In genomic region chr6:41214559-41215238, GRCh38 we compare ENCODE assay signal across 26 cellular contexts. TPM values are rescaled to one million over a fixed set of nuclear protein-coding genes. Genes with fewer than 3 reads are reported as not detected.
DNase-seq lines count a peak whose midpoint lies in the region; ATAC-seq, FAIRE-seq and TF ChIP-seq lines count a peak whose summit lies in the region.
"Had no signal": no experiment of that assay in that cellular context is flagged by ENCODE, and none has a peak within 500 bp of the region (broad histone marks: within the 10 kb centered on the region; RNA-seq: fewer than 3 reads in every experiment).

No MANE protein-coding gene starts in this region.

- ATAC-seq in memory B cell (ENCODE audit: low read depth): no peak
- ATAC-seq: Panc1, SK-N-SH treated with all-trans-retinoic acid at 6 μM for 48 hours had no signal

- peaks cover 4% of the 10 kb centered on the region for H3K4me1 Mint-ChIP-seq in memory B cell
- H3K4me1 Mint-ChIP-seq in activated T-cell treated with anti-CD3 and anti-CD28 coated beads, Interleukin-2, amount 50 U/mL, for 24 hours (ENCODE audit: low read depth): no peaks in the 10 kb centered on the region

- no peaks in the 10 kb centered on the region for H3K27me3 ChIP-seq in H1 (replicated peaks in 1 of 4; ENCODE audit: control insufficient read depth in 3 of 4, extremely low read depth in 1 of 4, insufficient read depth in 3 of 4, low read length in 3 of 4)

- H2AFZ ChIP-seq in H1 (ENCODE audit: low read length): peak overlapping the region; percentile 35; the same call in 1 of the 2 replicates

- no peak overlapping the region for H3K4me2 ChIP-seq in H1 (ENCODE audit: insufficient read depth in 1 of 2, low read depth in 2 of 2, low read length in 2 of 2)
- H3K4me2 ChIP-seq: KMS-11 had no signal

- CTCF ChIA-PET in HEK293 (lab: Yijun Ruan, JAX): interaction anchor here (0.7 kb wide), 1 partner anchor 1102 kb away, joined by 3 read pairs; no protein-coding TSS in a partner anchor
- CTCF ChIA-PET in H1 (lab: Charles Lee; ENCODE audit: partially characterized antibody): interaction anchor here (0.7 to 2.2 kb wide), 6 partner anchors 9 to 486 kb away, joined by 3 to 13 read pairs (median 3); no protein-coding TSS in a partner anchor

- no peak overlapping the region for H3K4me3 ChIP-seq in HEK293 (ENCODE audit: low read depth, low read length)
- H3K4me3 ChIP-seq in H1 (ENCODE audit: extremely low read depth in 1 of 4, insufficient read depth in 2 of 4, low read depth in 3 of 4, low read length in 4 of 4): no peak overlapping the region
- H3K4me3 ChIP-seq: HAP-1 had no signal

- H3K36me3 Mint-ChIP-seq in memory B cell: peaks cover 9% of the 10 kb centered on the region
- no peaks in the 10 kb centered on the region for H3K36me3 Mint-ChIP-seq in activated T-cell treated with anti-CD3 and anti-CD28 coated beads, Interleukin-2, amount 50 U/mL, for 24 hours (ENCODE audit: low read depth)

- FAIRE-seq in H1 (lab: Jason Lieb, UNC): no peak
- FAIRE-seq: GM12892, GM18507 had no signal

- no peaks in the 10 kb centered on the region for H3K79me1 ChIP-seq in H1 (ENCODE audit: low read depth, low read length)

- no peak overlapping the region for H3K56ac ChIP-seq in H1 (replicated peaks; ENCODE audit: insufficient read length, low read depth, low read length)

- H3K27ac Mint-ChIP-seq in memory B cell: peak overlapping the region; percentile 30
- no peak overlapping the region for H3K27ac Mint-ChIP-seq in activated T-cell treated with anti-CD3 and anti-CD28 coated beads, Interleukin-2, amount 50 U/mL, for 24 hours

- TF ChIP-seq CTCF in HEK293 (tag by site-specific recombination; IDR thresholded peaks at IDR 0.05) (no peak), H1 (IDR thresholded peaks at IDR 0.05; ENCODE audit: control extremely low read depth in 1 of 3, insufficient read depth in 1 of 3, low read depth in 1 of 3, low read length in 3 of 3) (peak; percentile 38 to 45 (median 44); a peak in 3 of 4 replicates)

- no peak overlapping the region for H3K9ac ChIP-seq in H1 (replicated peaks in 1 of 4; ENCODE audit: extremely low read depth in 1 of 4, low read depth in 3 of 4, low read length in 3 of 4)
- H3K9ac ChIP-seq: KMS-11 had no signal

- no peak overlapping the region for H3K4ac ChIP-seq in H1 (replicated peaks; ENCODE audit: insufficient read length, low read depth, low read length)

- no peak overlapping the region for H4K91ac ChIP-seq in H1 (replicated peaks; ENCODE audit: insufficient read length, low read length)

- H4K8ac ChIP-seq in H1 (ENCODE audit: extremely low read depth, insufficient read depth, low read length): peak overlapping the region; percentile 35; the same call in 1 of the 2 replicates

- H3K9me3 Mint-ChIP-seq in memory B cell: peaks cover 8% of the 10 kb centered on the region
- peaks cover 13% of the 10 kb centered on the region for H3K9me3 Mint-ChIP-seq in activated T-cell treated with anti-CD3 and anti-CD28 coated beads, Interleukin-2, amount 50 U/mL, for 24 hours

- no peak for TF ChIP-seq POLR2A in H1 (IDR thresholded peaks at IDR 0.05; ENCODE audit: control extremely low read depth in 1 of 2, low read depth in 2 of 2, low read length in 2 of 2)

- TF ChIP-seq EP300 in H1 (IDR thresholded peaks at IDR 0.05; ENCODE audit: borderline replicate concordance in 1 of 2, low read depth in 2 of 2, low read length in 2 of 2): no peak

- H3K27ac ChIP-seq in HEK293 (ENCODE audit: extremely low read depth, low read depth, low read length): no peak overlapping the region
- no peak overlapping the region for H3K27ac ChIP-seq in H1 (ENCODE audit: low read depth, low read length)
- H3K27ac ChIP-seq: KMS-11 had no signal

- no peak overlapping the region for H2BK12ac ChIP-seq in H1 (ENCODE audit: low read depth, low read length)

- 84% methylated on average over 9 of the region's 9 CpGs; no CpG with 5 or more reads in 1 of the 2 experiments for WGBS in H1 (ENCODE audit: extremely low coverage in 1 of 2, insufficient coverage in 1 of 2, insufficient read length in 1 of 2, insufficient replicate concordance in 2 of 2, low coverage in 1 of 2, low lambda C conversion rate in 2 of 2, missing lambda C conversion rate in 1 of 2), 2 experiments

- no peak overlapping the region for H3K23ac ChIP-seq in H1 (ENCODE audit: insufficient read length)

- H3K4me1 ChIP-seq in HEK293 (ENCODE audit: control insufficient read depth, insufficient read depth, low read length) (no peaks in the 10 kb centered on the region), H1 (replicated peaks in 1 of 4; ENCODE audit: control insufficient read depth in 3 of 4, insufficient read depth in 4 of 4, low read length in 3 of 4) (no peaks in the 10 kb centered on the region)
- H3K4me1 ChIP-seq: BE2C, HAP-1 had no signal

- no peaks in the 10 kb centered on the region for H3K79me2 ChIP-seq in H1 (ENCODE audit: control insufficient read depth in 1 of 2, insufficient read depth in 2 of 2, low read length in 2 of 2)

- H2BK120ac ChIP-seq in H1 (replicated peaks; ENCODE audit: low read depth, low read length): no peak overlapping the region

- no peak overlapping the region for H2BK15ac ChIP-seq in H1 (ENCODE audit: low read length)

- no peak overlapping the region for H3K14ac ChIP-seq in H1 (ENCODE audit: insufficient read length)

- peak; percentile 96 for DNase-seq in DMS53 (lab: John Stamatoyannopoulos, UW)
- peak in 1 of 2 experiments; percentile 49 for DNase-seq in H1 (ENCODE audit: low read depth in 1 of 2, low spot score in 2 of 2)
- no peak for DNase-seq in memory B cell (ENCODE audit: low spot score in 2 of 2)
- DNase-seq in activated T-cell treated with anti-CD3 and anti-CD28 coated beads, Interleukin-2, amount 50 U/mL, for 24 hours: no peak
- no peak for DNase-seq in hypothalamus (lab: John Stamatoyannopoulos, UW)
- no peak for DNase-seq in NCI-H1105 (lab: John Stamatoyannopoulos, UW)
- DNase-seq: BE2C, COR-L47, DMS 273 treated with DMSO at 0.1 percent for 48 hours, MV-4-11, NCI-H1694, NCI-H2081, NCI-H2171, NCI-H345, NCI-H524, NCI-H82 had no signal

- H3K36me3 ChIP-seq in HEK293 (ENCODE audit: control insufficient read depth in 2 of 2, insufficient read depth in 1 of 2, low read length in 2 of 2) (no peaks in the 10 kb centered on the region), H1 (ENCODE audit: control insufficient read depth in 2 of 4, insufficient read depth in 4 of 4, low read length in 3 of 4) (no peaks in the 10 kb centered on the region; a peak in 1 of 8 replicates)
- H3K36me3 ChIP-seq: BE2C, HAP-1 had no signal

- H2BK20ac ChIP-seq in H1 (ENCODE audit: low read length): no peak overlapping the region

- no peaks in the 10 kb centered on the region for H3K23me2 ChIP-seq in H1 (ENCODE audit: low read depth, low read length)

- H2BK5ac ChIP-seq in H1 (ENCODE audit: low read depth, low read length): no peak overlapping the region

- no peaks in the 10 kb centered on the region for H4K20me1 ChIP-seq in H1 (replicated peaks in 1 of 2; ENCODE audit: control insufficient read depth in 1 of 2, insufficient read depth in 2 of 2, low read length in 2 of 2)

- POLR2A ChIA-PET in HEK293 (lab: Yijun Ruan, JAX) (no interaction called here), H1 (lab: Charles Lee; ENCODE audit: partially characterized antibody) (no interaction called here)

- H3K27me3 Mint-ChIP-seq in memory B cell: no peaks in the 10 kb centered on the region
- H3K27me3 Mint-ChIP-seq in activated T-cell treated with anti-CD3 and anti-CD28 coated beads, Interleukin-2, amount 50 U/mL, for 24 hours: no peaks in the 10 kb centered on the region

- H4K5ac ChIP-seq in H1 (ENCODE audit: insufficient read length, low read depth, low read length): no peak overlapping the region

- H3K18ac ChIP-seq in H1 (ENCODE audit: extremely low read depth, low read length): no peak overlapping the region

- H3K4me3 Mint-ChIP-seq in memory B cell: no peak overlapping the region
- no peak overlapping the region for H3K4me3 Mint-ChIP-seq in activated T-cell treated with anti-CD3 and anti-CD28 coated beads, Interleukin-2, amount 50 U/mL, for 24 hours

- H2AK5ac ChIP-seq in H1 (ENCODE audit: low read depth, low read length): no peak overlapping the region

- peak in 1 of 2 experiments; percentile 25; a peak in 1 of 4 replicates for TF ChIP-seq RAD21 in H1 (IDR thresholded peaks at IDR 0.05 in 1 of 2, conservative IDR thresholded peaks at IDR 0.05 in 1 of 2; ENCODE audit: low read depth in 2 of 2, low read length in 2 of 2)

- H3K9me3 ChIP-seq in HEK293 (ENCODE audit: control insufficient read depth, insufficient read depth, low read depth, low read length) (no peaks in the 10 kb centered on the region; the same call in 1 of the 2 replicates), H1 (ENCODE audit: insufficient read depth in 2 of 2, low read depth in 1 of 2, low read length in 1 of 2) (no peaks in the 10 kb centered on the region)
- H3K9me3 ChIP-seq: BE2C, HAP-1 had no signal

RNA-seq across cellular contexts. Expression of gene TREML4, which starts 13.4 kb away (rescaled TPM):
- not detected in 2 replicates for total RNA-seq in H1 (2021; fragmentation: NEBNext Ultra II Directional; extraction: Animal tissue kit (Norgen Biotek cat#: 25700))
- polyA plus RNA-seq in H1 (2011; rRNA removed): not detected in 2 replicates
- polyA plus RNA-seq in H1 (2011; cell fraction: cytosol; rRNA removed): not detected
- polyA plus RNA-seq in H1 (2011; cell fraction: nucleus; rRNA removed): not detected
- not detected in 4 replicates for polyA plus RNA-seq in H1 (2012, experiment 1 of 2)
- polyA plus RNA-seq in H1 (2012, experiment 2 of 2): not detected
- polyA plus RNA-seq in H1 (2013, experiment 1 of 2): not detected
- polyA plus RNA-seq in H1 (2013, experiment 2 of 2): not detected
- not detected in 2 replicates for polyA minus RNA-seq in H1 (2011; rRNA and poly(A)+ RNA removed)
- not detected for polyA minus RNA-seq in H1 (2011; cell fraction: cytosol; rRNA and poly(A)+ RNA removed)
- polyA minus RNA-seq in H1 (2011; cell fraction: nucleus; rRNA and poly(A)+ RNA removed): not detected
- total RNA-seq: A673, G401, HT1080 had no signal

RNA-seq across cellular contexts. Expression of gene TREML2, which starts 13.8 kb away (rescaled TPM):
- 0.09 and 0.11 TPM in 2 replicates for total RNA-seq in H1 (2021; fragmentation: NEBNext Ultra II Directional; extraction: Animal tissue kit (Norgen Biotek cat#: 25700))
- polyA plus RNA-seq in H1 (2011; rRNA removed): 0.18 and 0.22 TPM in 2 replicates
- polyA plus RNA-seq in H1 (2011; cell fraction: cytosol; rRNA removed): 0.22 TPM
- polyA plus RNA-seq in H1 (2011; cell fraction: nucleus; rRNA removed): 0.13 TPM
- polyA plus RNA-seq in H1 (2012, experiment 1 of 2): 0.14 to 0.27 TPM (median 0.15 TPM) in 3 of 4 replicates, not detected in the other
- 0.04 TPM for polyA plus RNA-seq in H1 (2012, experiment 2 of 2)
- polyA plus RNA-seq in H1 (2013, experiment 1 of 2): 0.20 TPM
- 0.22 TPM for polyA plus RNA-seq in H1 (2013, experiment 2 of 2)
- polyA minus RNA-seq in H1 (2011; rRNA and poly(A)+ RNA removed): 0.32 and 0.61 TPM in 2 replicates
- polyA minus RNA-seq in H1 (2011; cell fraction: cytosol; rRNA and poly(A)+ RNA removed): not detected
- polyA minus RNA-seq in H1 (2011; cell fraction: nucleus; rRNA and poly(A)+ RNA removed): not detected
- total RNA-seq: A673, G401, HT1080 had no signal

RNA-seq across cellular contexts. Expression of gene TREM2, which starts 51.8 kb away (rescaled TPM):
- not detected in 2 replicates for total RNA-seq in H1 (2021; fragmentation: NEBNext Ultra II Directional; extraction: Animal tissue kit (Norgen Biotek cat#: 25700))
- 0.20 and 0.24 TPM in 2 replicates for polyA plus RNA-seq in H1 (2011; rRNA removed)
- polyA plus RNA-seq in H1 (2011; cell fraction: cytosol; rRNA removed): 0.13 TPM
- polyA plus RNA-seq in H1 (2011; cell fraction: nucleus; rRNA removed): 0.14 TPM
- polyA plus RNA-seq in H1 (2012, experiment 1 of 2): 0.23 TPM in 1 of 4 replicates, not detected in the others
- not detected for polyA plus RNA-seq in H1 (2012, experiment 2 of 2)
- polyA plus RNA-seq in H1 (2013, experiment 1 of 2): not detected
- polyA plus RNA-seq in H1 (2013, experiment 2 of 2): 0.13 TPM
- polyA minus RNA-seq in H1 (2011; rRNA and poly(A)+ RNA removed): not detected in 2 replicates
- polyA minus RNA-seq in H1 (2011; cell fraction: cytosol; rRNA and poly(A)+ RNA removed): not detected
- not detected for polyA minus RNA-seq in H1 (2011; cell fraction: nucleus; rRNA and poly(A)+ RNA removed)
- total RNA-seq: A673, G401 had no signal
